In genomic region chr11:92211576-92212167, GRCh38 we compare ENCODE assay signal across 10 cellular contexts. TPM values are rescaled to one million over a fixed set of nuclear protein-coding genes. Genes with fewer than 3 reads are reported as not detected.
DNase-seq lines count a peak whose midpoint lies in the region; ATAC-seq, FAIRE-seq and TF ChIP-seq lines count a peak whose summit lies in the region.
"Had no signal": no experiment of that assay in that cellular context is flagged by ENCODE, and none has a peak within 500 bp of the region (broad histone marks: within the 10 kb centered on the region; RNA-seq: fewer than 3 reads in every experiment).

No MANE protein-coding gene starts in this region.

- H3K4me1 Mint-ChIP-seq in stimulated activated naive CD8-positive, alpha-beta T cell treated with anti-CD3 and anti-CD28 coated beads, Interleukin-15, amount 100 ng/mL, for 72 hours: no peaks in the 10 kb centered on the region

- H3K27me3 ChIP-seq in fibroblast of lung (ENCODE audit: control insufficient read depth, insufficient read depth, low read length): no peaks in the 10 kb centered on the region
- H3K27me3 ChIP-seq in pancreas: no peaks in the 10 kb centered on the region
- H3K27me3 ChIP-seq in vagina: no peaks in the 10 kb centered on the region

- TF ChIP-seq CTCF in fibroblast of lung (conservative IDR thresholded peaks at IDR 0.05 in 1 of 2, IDR thresholded peaks at IDR 0.05 in 1 of 2; ENCODE audit: low read depth in 1 of 2, low read length in 2 of 2) (peak; percentile 28 to 44), pancreas (IDR thresholded peaks at IDR 0.05) (no peak), vagina (IDR thresholded peaks at IDR 0.05) (no peak)

- 61 to 65% methylated on average over 5 of the region's 5 CpGs for WGBS in pancreas, 2 donors

- H3K4me3 Mint-ChIP-seq in stimulated activated naive CD8-positive, alpha-beta T cell treated with anti-CD3 and anti-CD28 coated beads, Interleukin-15, amount 100 ng/mL, for 72 hours: no peak overlapping the region

- H3K4me1 ChIP-seq in fibroblast of lung (ENCODE audit: control insufficient read depth, extremely low read depth, insufficient read depth, low read length) (no peaks in the 10 kb centered on the region), pancreas (no peaks in the 10 kb centered on the region), vagina (no peaks in the 10 kb centered on the region)

- peak in 3 of 4 donors; percentile 57 to 72 (median 70) for ATAC-seq in pancreas
- ATAC-seq in stimulated activated naive CD8-positive, alpha-beta T cell treated with anti-CD3 and anti-CD28 coated beads, Interleukin-15, amount 100 ng/mL, for 72 hours: no peak
- no peak for ATAC-seq in GM21717 (IDR thresholded peaks at IDR 0.05; ENCODE audit: unreplicated experiment)

- no peak overlapping the region for H3K4me2 ChIP-seq in fibroblast of lung (ENCODE audit: extremely low read depth, insufficient read depth, low read length)

- TF ChIP-seq POLR2A in vagina (IDR thresholded peaks at IDR 0.05): no peak

- no peak overlapping the region for H3K9ac ChIP-seq in fibroblast of lung (ENCODE audit: insufficient read depth, low read length)

- DNase-seq in ELF-1 (ENCODE audit: low read depth, low spot score): peak; percentile 47
- DNase-seq in NCI-H524 treated with DMSO at 0.1 percent for 48 hours (lab: John Stamatoyannopoulos, UW): peak; percentile 31
- peak; percentile 31 to 39 for DNase-seq in fibroblast of lung (ENCODE audit: low read depth in 2 of 2)
- no peak for DNase-seq in pancreas
- DNase-seq in vagina (ENCODE audit: extremely low spot score in 2 of 2): no peak
- no peak for DNase-seq in activated CD4-positive, alpha-beta T cell treated with anti-CD3 and anti-CD28 coated beads, Interleukin-2, amount 50 U/mL, for 4 hours
- DNase-seq in stimulated activated naive CD8-positive, alpha-beta T cell treated with anti-CD3 and anti-CD28 coated beads, Interleukin-15, amount 100 ng/mL, for 72 hours: no peak
- DNase-seq: activated gamma-delta T cell had no signal

- H3K79me2 ChIP-seq in fibroblast of lung (ENCODE audit: control insufficient read depth, insufficient read depth, low read length): no peaks in the 10 kb centered on the region

- H3K27ac ChIP-seq in fibroblast of lung (ENCODE audit: insufficient read depth, low read length): no peak overlapping the region
- no peak overlapping the region for H3K27ac ChIP-seq in pancreas
- H3K27ac ChIP-seq in vagina: no peak overlapping the region

- no peak overlapping the region for H3K27ac Mint-ChIP-seq in stimulated activated naive CD8-positive, alpha-beta T cell treated with anti-CD3 and anti-CD28 coated beads, Interleukin-15, amount 100 ng/mL, for 72 hours

- H4K20me1 ChIP-seq in fibroblast of lung (ENCODE audit: control insufficient read depth, extremely low read depth, insufficient read depth, low read length): no peaks in the 10 kb centered on the region

- intact Hi-C loops in pancreas (cut with DNase I) (no loop called here), vagina (cut with DNase I) (no loop called here)

- FAIRE-seq in pancreas (lab: Jason Lieb, UNC): no peak

- H3K27me3 Mint-ChIP-seq in stimulated activated naive CD8-positive, alpha-beta T cell treated with anti-CD3 and anti-CD28 coated beads, Interleukin-15, amount 100 ng/mL, for 72 hours: no peaks in the 10 kb centered on the region

- no peaks in the 10 kb centered on the region for H3K9me3 Mint-ChIP-seq in stimulated activated naive CD8-positive, alpha-beta T cell treated with anti-CD3 and anti-CD28 coated beads, Interleukin-15, amount 100 ng/mL, for 72 hours

- no peak overlapping the region for H2AFZ ChIP-seq in fibroblast of lung (ENCODE audit: low read length)

- no peak overlapping the region for H3K4me3 ChIP-seq in fibroblast of lung (replicated peaks in 1 of 4; ENCODE audit: control extremely low read depth in 1 of 4, insufficient read depth in 1 of 4, low read depth in 3 of 4, low read length in 4 of 4)
- H3K4me3 ChIP-seq in pancreas: no peak overlapping the region
- H3K4me3 ChIP-seq in vagina: no peak overlapping the region

- no peaks in the 10 kb centered on the region for H3K36me3 ChIP-seq in fibroblast of lung (ENCODE audit: control insufficient read depth, insufficient read depth, low read length)
- no peaks in the 10 kb centered on the region for H3K36me3 ChIP-seq in pancreas
- H3K36me3 ChIP-seq in vagina: no peaks in the 10 kb centered on the region

- no peaks in the 10 kb centered on the region for H3K9me3 ChIP-seq in fibroblast of lung (ENCODE audit: control insufficient read depth, insufficient read depth, low read depth, low read length)
- no peaks in the 10 kb centered on the region for H3K9me3 ChIP-seq in pancreas
- H3K9me3 ChIP-seq in vagina: no peaks in the 10 kb centered on the region

RNA-seq across cellular contexts. Expression of gene FAT3, which starts 12.9 kb away (rescaled TPM):
- total RNA-seq in fibroblast of lung (5.9 and 16.2 TPM in 2 replicates), pancreas (1 to 10 TPM in 1 of 6 donors, under 1 TPM in 5; 0.05 to 2.3 (median 0.18) TPM), vagina (9.6 TPM)
- polyA plus RNA-seq in fibroblast of lung (1.9 and 3.9 TPM in 2 replicates), pancreas (under 1 TPM; 0.30 to 0.59 TPM)
- 1.9 and 3.5 TPM in 2 replicates for polyA plus RNA-seq in fibroblast of lung (2012)
- 5.7 and 55.7 TPM in 2 replicates for polyA minus RNA-seq in fibroblast of lung (ENCODE audit: low replicate concordance)
- total RNA-seq: NCI-H460 had no signal

Comparison
In these comparisons a context has a peak if more than half of its experiments do, and no peak if none do; other contexts are left out.
1. DNase-seq: peak in ELF-1 (single experiment), NCI-H524 treated with DMSO at 0.1 percent for 48 hours (single experiment) and fibroblast of lung (2 of 2); none in pancreas (0 of 6), vagina (0 of 2), activated CD4-positive, alpha-beta T cell treated with anti-CD3 and anti-CD28 coated beads, Interleukin-2, amount 50 U/mL, for 4 hours (0 of 2) and stimulated activated naive CD8-positive, alpha-beta T cell treated with anti-CD3 and anti-CD28 coated beads, Interleukin-15, amount 100 ng/mL, for 72 hours (0 of 2).
2. CTCF ChIP-seq: peak in fibroblast of lung (2 of 2); none in pancreas (0 of 4) and vagina (0 of 3).
3. ATAC-seq: peak in pancreas (3 of 4); none in stimulated activated naive CD8-positive, alpha-beta T cell treated with anti-CD3 and anti-CD28 coated beads, Interleukin-15, amount 100 ng/mL, for 72 hours (single experiment) and GM21717 (single experiment).